In genomic region chr19:33927789-33928457, GRCh38 we compare ENCODE assay signal across 1 cellular context.
TF ChIP-seq lines count a peak whose summit lies in the region.

No MANE protein-coding gene starts in this region.

TF ChIP-seq in GM23338, 12 proteins besides CTCF, POLR2A, EP300 and RAD21 (continued from another document):
- TF ChIP-seq ZNF462 (CRISPR knock-in tag; IDR thresholded peaks at IDR 0.05) (no peak), ETS1 (IDR thresholded peaks at IDR 0.05) (no peak), POLR2AphosphoS5 (IDR thresholded peaks at IDR 0.05; ENCODE audit: low read depth) (no peak), ZNF114 (CRISPR knock-in tag; IDR thresholded peaks at IDR 0.05) (no peak)
